Comparison of ENCODE assay signal across 26 cellular contexts in the genomic region with DNA sequence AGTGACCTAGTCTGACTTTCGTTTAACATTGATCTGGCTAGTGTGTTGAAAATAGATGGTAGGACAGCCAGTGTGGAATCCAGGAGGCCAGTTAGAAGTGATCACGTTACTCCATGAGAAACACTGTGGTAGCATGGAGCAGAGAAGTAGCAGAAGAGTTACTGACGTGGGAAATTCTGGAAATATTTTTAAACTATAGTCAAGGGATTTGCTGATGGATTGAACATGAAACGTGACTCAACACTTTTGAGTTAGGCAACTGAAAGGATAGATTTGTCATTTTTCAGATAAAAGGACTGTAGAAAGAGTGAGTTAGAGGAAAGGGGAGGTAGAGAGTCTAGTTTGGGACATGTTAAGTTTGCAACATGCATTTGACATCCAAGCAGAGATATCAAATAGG.
"Had no signal": no experiment of that assay in that cellular context is flagged by ENCODE, and none has a peak within 500 bp of the region (broad histone marks: within the 10 kb centered on the region; RNA-seq: fewer than 3 reads in every experiment).

No MANE protein-coding gene starts in this region.

- H3K36me3 ChIP-seq: esophagus muscularis mucosa, gastroesophageal sphincter, heart left ventricle, left lung, neutrophil, pancreas, right atrium auricular region, tibial artery had no signal

- H3K4me2 ChIP-seq: hepatocyte had no signal

- H2AFZ ChIP-seq: hepatocyte had no signal

- H3K79me2 ChIP-seq: hepatocyte had no signal

- H3K4me1 ChIP-seq: pancreas, testis had no signal

- ATAC-seq: foreskin keratinocyte; gastroesophageal sphincter; left lung; mucosa of descending colon; natural killer cell treated with Interleukin-12 subunit alpha and Interleukin-12 subunit beta and Interleukin-15 and Interleukin-18, amount 100 ng/mL, for 72 hours; pancreas; sciatic nerve; stimulated activated effector memory CD8-positive, alpha-beta T cell treated with anti-CD3 and anti-CD28 coated beads, Interleukin-12 subunit alpha, Interleukin-12 subunit beta, amount 100 ng/mL, for 72 hours; stimulated activated naive CD8-positive, alpha-beta T cell treated with anti-CD3 and anti-CD28 coated beads, Interleukin-15, Interleukin-2, amounts not matched to agents 100 U/mL and 50 U/mL, for 24 hours had no signal

- DNase-seq: dermis blood vessel endothelial cell; effector memory CD4-positive, alpha-beta T cell; foreskin keratinocyte; heart left ventricle; kidney; left lung; mesenchymal stem cell; mucosa of descending colon; naive B cell; pancreas; stimulated activated CD4-positive, alpha-beta T cell treated with anti-CD3 and anti-CD28 coated beads, Interleukin-2, amount 100 ng/mL, for 24 hours; stimulated activated CD4-positive, alpha-beta T cell treated with anti-CD3 and anti-CD28 coated beads, Interleukin-4, amount 100 ng/mL, for 24 hours; stimulated activated naive CD8-positive, alpha-beta T cell treated with anti-CD3 and anti-CD28 coated beads, Interleukin-15, Interleukin-2, amounts not matched to agents 100 U/mL and 50 U/mL, for 24 hours; substantia nigra; testis; tibial artery had no signal

- H3K27ac ChIP-seq: coronary artery, esophagus muscularis mucosa, foreskin keratinocyte, gastroesophageal sphincter, hepatocyte, left lung, neutrophil, pancreas, testis, tibial artery had no signal

- H3K4me3 ChIP-seq: coronary artery, esophagus muscularis mucosa, gastroesophageal sphincter, heart left ventricle, hepatocyte, left lung, mucosa of descending colon, pancreas, right atrium auricular region, testis, tibial artery had no signal

- FAIRE-seq: endothelial cell of umbilical vein, kidney, pancreas had no signal

- H3K9me3 ChIP-seq: esophagus muscularis mucosa, gastroesophageal sphincter, heart left ventricle, left lung, mucosa of descending colon, neutrophil, pancreas, right atrium auricular region, testis, tibial artery had no signal

- H3K27me3 ChIP-seq: esophagus muscularis mucosa, foreskin keratinocyte, gastroesophageal sphincter, heart left ventricle, hepatocyte, left lung, pancreas, right atrium auricular region, testis, tibial artery had no signal
